ENCODE assay signal across 18 cellular contexts in genomic region chr4:186604124-186604627, GRCh38. TPM values are rescaled to one million over a fixed set of nuclear protein-coding genes. Genes with fewer than 3 reads are reported as not detected.
"Had no signal": no experiment of that assay in that cellular context is flagged by ENCODE, and none has a peak within 500 bp of the region (broad histone marks: within the 10 kb centered on the region; RNA-seq: fewer than 3 reads in every experiment).

No MANE protein-coding gene starts in this region.

- H3K9me3 ChIP-seq: lower lobe of right lung, neutrophil, spleen had no signal

- H3K4me3 ChIP-seq: coronary artery, lower lobe of right lung, spleen had no signal

- ATAC-seq: activated CD4-positive, CD25-positive, alpha-beta regulatory T cell treated with anti-CD3 and anti-CD28 coated beads, Interleukin-2, amount 50 U/mL, for 24 hours; activated CD8-positive, alpha-beta T cell treated with anti-CD3 and anti-CD28 coated beads, Interleukin-2, amount 10 ng/mL, durations not matched to agents 7 days and 5 days; activated T-cell treated with anti-CD3 and anti-CD28 coated beads, Interleukin-2, amount 50 U/mL, for 4 hours; lower lobe of right lung; naive thymus-derived CD8-positive, alpha-beta T cell; stimulated activated naive B cell treated with anti-CD40 and anti-IgM and Interleukin-4, amounts not matched to agents 10 μg/mL and 1 μg/mL and 100 μg/mL, for 72 hours had no signal

- H3K27me3 ChIP-seq: neutrophil, spleen had no signal

- H3K27ac ChIP-seq: coronary artery, lower lobe of right lung, neutrophil, spleen had no signal

- H3K4me1 ChIP-seq: lower lobe of right lung, spleen had no signal

- DNase-seq: activated CD4-positive, alpha-beta T cell treated with anti-CD3 and anti-CD28 coated beads, Interleukin-2, amount 10 ng/mL, durations not matched to agents 7 days and 5 days; activated CD8-positive, alpha-beta T cell treated with anti-CD3 and anti-CD28 coated beads, Interleukin-2, amount 10 ng/mL, durations not matched to agents 7 days and 5 days; activated effector memory CD4-positive, alpha-beta T cell treated with Interleukin-2 at 50 U/mL for 16 hours; activated naive CD4-positive, alpha-beta T cell treated with anti-CD3 and anti-CD28 coated beads, Interleukin-2, amount 50 U/mL, for 16 hours; activated T-cell treated with anti-CD3 and anti-CD28 coated beads, Interleukin-2, amount 50 U/mL, for 4 hours; aorta; erythroblast; foreskin melanocyte; lower lobe of right lung; naive thymus-derived CD8-positive, alpha-beta T cell; spleen; stimulated activated naive B cell treated with anti-CD40 and anti-IgM and Interleukin-4, amounts not matched to agents 10 μg/mL and 1 μg/mL and 100 μg/mL, for 72 hours had no signal

- H3K36me3 ChIP-seq: neutrophil, spleen had no signal

RNA-seq across cellular contexts. Expression of gene MTNR1A, which starts 48.8 kb away (rescaled TPM):
- total RNA-seq: activated CD4-positive, alpha-beta T cell treated with anti-CD3 and anti-CD28 coated beads, Interleukin-2, amount 10 ng/mL, durations not matched to agents 7 days and 5 days; activated CD8-positive, alpha-beta T cell treated with anti-CD3 and anti-CD28 coated beads, Interleukin-2, amount 10 ng/mL, durations not matched to agents 7 days and 5 days; activated T-cell treated with anti-CD3 and anti-CD28 coated beads, Interleukin-2, amount 50 U/mL, for 4 hours; aorta; lower lobe of right lung; mesenteric fat pad; naive thymus-derived CD8-positive, alpha-beta T cell; spleen had no signal
- polyA plus RNA-seq: aorta; naive thymus-derived CD8-positive, alpha-beta T cell; spleen; thymus; urinary bladder had no signal
